ENCODE assay signal across 21 cellular contexts in the genomic region with DNA sequence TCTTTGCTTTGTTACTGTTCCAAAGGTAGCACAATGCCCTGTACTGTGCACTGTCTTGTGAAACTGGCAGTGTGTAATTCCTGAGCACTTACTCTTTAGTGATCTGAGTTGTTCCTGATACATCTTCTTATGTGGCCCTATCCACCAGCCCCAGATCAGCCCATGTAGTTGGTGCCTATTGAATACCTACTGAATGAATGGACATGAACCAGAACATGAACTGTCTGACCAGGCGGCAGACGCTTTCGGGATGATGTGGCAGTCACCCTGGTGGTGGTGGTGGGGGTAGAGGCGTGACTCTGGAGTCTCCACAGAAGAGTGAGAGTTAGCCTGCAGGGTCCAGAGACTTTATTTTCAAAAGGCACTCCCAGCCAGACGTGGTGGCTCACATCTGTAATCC. TPM values are rescaled to one million over a fixed set of nuclear protein-coding genes. Genes with fewer than 3 reads are reported as not detected.
DNase-seq lines count a peak whose midpoint lies in the region; ATAC-seq and TF ChIP-seq lines count a peak whose summit lies in the region.
"Had no signal": no experiment of that assay in that cellular context is flagged by ENCODE, and none has a peak within 500 bp of the region (broad histone marks: within the 10 kb centered on the region; RNA-seq: fewer than 3 reads in every experiment).

No MANE protein-coding gene starts in this region.

- no peak overlapping the region for H3K27ac Mint-ChIP-seq in MCF 10A (ENCODE audit: low read depth, unreplicated experiment)
- H3K27ac Mint-ChIP-seq: CD4-positive, CD25-positive, alpha-beta regulatory T cell; T-cell had no signal

- H3K14ac ChIP-seq in trophoblast cell (ENCODE audit: low read length): no peak overlapping the region

- H2AK5ac ChIP-seq in trophoblast cell (ENCODE audit: low read length): no peak overlapping the region

- peaks cover 15% of the 10 kb centered on the region for H3K27me3 Mint-ChIP-seq in MCF 10A (ENCODE audit: insufficient read depth, unreplicated experiment)

- TF ChIP-seq CTCF in mammary epithelial cell (conservative IDR thresholded peaks at IDR 0.05 in 1 of 2, IDR thresholded peaks at IDR 0.05 in 1 of 2; ENCODE audit: extremely low read depth in 1 of 2, insufficient read depth in 1 of 2, low read depth in 1 of 2, low read length in 2 of 2) (no peak), MCF 10A (IDR thresholded peaks at IDR 0.05; ENCODE audit: unreplicated experiment) (no peak), GM12865 (IDR thresholded peaks at IDR 0.05; ENCODE audit: insufficient read depth, low read depth, low read length, missing control alignments) (no peak), RWPE2 (IDR thresholded peaks at IDR 0.05; ENCODE audit: poor library complexity, severe bottlenecking) (no peak)

- H3K79me2 ChIP-seq in mammary epithelial cell (ENCODE audit: insufficient read depth, low read length) (no peaks in the 10 kb centered on the region), trophoblast cell (ENCODE audit: control insufficient read depth, insufficient read depth, low read length, poor library complexity) (no peaks in the 10 kb centered on the region)

- no peak overlapping the region for H3K4me2 ChIP-seq in mammary epithelial cell (ENCODE audit: insufficient read depth, low read depth, low read length)
- H3K4me2 ChIP-seq in trophoblast cell (ENCODE audit: low read length): no peak overlapping the region

- no peak overlapping the region for H2BK5ac ChIP-seq in trophoblast cell (ENCODE audit: low read depth, low read length, poor library complexity)

- intact Hi-C loops in mammary epithelial cell (cut with micrococcal nuclease) (no loop called here), MCF 10A (cut with micrococcal nuclease) (no loop called here)

- H3K9me3 ChIP-seq in mammary epithelial cell (replicated peaks; ENCODE audit: insufficient read depth, low read length) (no peaks in the 10 kb centered on the region), RWPE2 (ENCODE audit: severe bottlenecking) (no peaks in the 10 kb centered on the region), trophoblast cell (ENCODE audit: insufficient read depth, low read depth, low read length) (no peaks in the 10 kb centered on the region)
- H3K9me3 ChIP-seq: Peyer's patch, SJCRH30 had no signal

- H2BK120ac ChIP-seq in trophoblast cell (ENCODE audit: insufficient read depth, low read length, poor library complexity): no peak overlapping the region

- H3K27ac ChIP-seq in mammary epithelial cell (ENCODE audit: insufficient read depth, low read depth, low read length) (no peak overlapping the region), RWPE2 (ENCODE audit: poor library complexity, severe bottlenecking) (no peak overlapping the region), trophoblast cell (ENCODE audit: low read depth, low read length) (no peak overlapping the region)
- H3K27ac ChIP-seq: Peyer's patch, SJCRH30 had no signal

- H3K27me3 ChIP-seq in mammary epithelial cell (ENCODE audit: insufficient read depth, low read length) (no peaks in the 10 kb centered on the region), RWPE2 (ENCODE audit: insufficient read depth, poor library complexity, severe bottlenecking) (no peaks in the 10 kb centered on the region), trophoblast cell (ENCODE audit: insufficient read depth, low read length) (no peaks in the 10 kb centered on the region)
- H3K27me3 ChIP-seq: Peyer's patch, SJCRH30 had no signal

- CTCF ChIA-PET in mammary epithelial cell (lab: Charles Lee; ENCODE audit: low non-redundant PET): no interaction called here
- CTCF ChIA-PET in MCF 10A (lab: Yijun Ruan, JAX): no interaction called here

- H3K4me3 ChIP-seq in mammary epithelial cell (replicated peaks in 1 of 3; ENCODE audit: insufficient read depth in 1 of 3, low read depth in 2 of 3, low read length in 3 of 3) (no peak overlapping the region), GM12865 (ENCODE audit: low read depth, low read length) (no peak overlapping the region), RWPE2 (ENCODE audit: severe bottlenecking) (no peak overlapping the region), trophoblast cell (ENCODE audit: low read depth, low read length) (no peak overlapping the region)
- H3K4me3 ChIP-seq: Peyer's patch, SJCRH30 had no signal

- H3K4me1 Mint-ChIP-seq in MCF 10A (ENCODE audit: insufficient read depth, unreplicated experiment): peaks cover 6% of the 10 kb centered on the region
- H3K4me1 Mint-ChIP-seq: T-cell had no signal

- H3K9ac ChIP-seq in mammary epithelial cell (ENCODE audit: insufficient read depth, low read length) (no peak overlapping the region), trophoblast cell (ENCODE audit: low read length) (no peak overlapping the region)

- H2BK12ac ChIP-seq in trophoblast cell (ENCODE audit: low read length): no peak overlapping the region

- no peak overlapping the region for H4K12ac ChIP-seq in trophoblast cell (ENCODE audit: low read depth, low read length)

- H3K4ac ChIP-seq in trophoblast cell (ENCODE audit: low read depth, low read length): no peak overlapping the region

- no peaks in the 10 kb centered on the region for H3K4me1 ChIP-seq in mammary epithelial cell (ENCODE audit: insufficient read depth, low read length)
- no peaks in the 10 kb centered on the region for H3K4me1 ChIP-seq in RWPE2 (ENCODE audit: insufficient read depth, poor library complexity, severe bottlenecking)
- H3K4me1 ChIP-seq in trophoblast cell (ENCODE audit: control insufficient read depth in 1 of 2, insufficient read depth in 2 of 2, low read length in 2 of 2): peaks cover 0 to 2% of the 10 kb centered on the region in 2 experiments
- H3K4me1 ChIP-seq: Peyer's patch, SJCRH30 had no signal

- in situ Hi-C loops in mammary epithelial cell (cut with MboI; ENCODE audit: low sequenced_read_pairs in 2 of 2): no loop called here

- no peak overlapping the region for H4K91ac ChIP-seq in trophoblast cell (ENCODE audit: low read depth, low read length)

- ATAC-seq in RWPE2 (ENCODE audit: low read depth) (peak; percentile 46; the same call in 2 of the 3 replicates), HG02610 (IDR thresholded peaks at IDR 0.05; ENCODE audit: unreplicated experiment) (no peak)
- ATAC-seq: T-cell had no signal

- no peak overlapping the region for H3K23ac ChIP-seq in trophoblast cell (ENCODE audit: low read length)

- no peaks in the 10 kb centered on the region for H3K36me3 Mint-ChIP-seq in MCF 10A (ENCODE audit: insufficient read depth, unreplicated experiment)
- H3K36me3 Mint-ChIP-seq: CD4-positive, CD25-positive, alpha-beta regulatory T cell; T-cell had no signal

- H3K36me3 ChIP-seq in mammary epithelial cell (ENCODE audit: insufficient read depth, low read length) (no peaks in the 10 kb centered on the region), RWPE2 (ENCODE audit: low read depth) (no peaks in the 10 kb centered on the region), trophoblast cell (ENCODE audit: control insufficient read depth in 1 of 2, insufficient read depth in 2 of 2, low read length in 2 of 2) (no peaks in the 10 kb centered on the region)
- H3K36me3 ChIP-seq: Peyer's patch, SJCRH30 had no signal

- H3K79me1 ChIP-seq in trophoblast cell (ENCODE audit: low read length): no peaks in the 10 kb centered on the region

- no peaks in the 10 kb centered on the region for H4K20me1 ChIP-seq in mammary epithelial cell (ENCODE audit: insufficient read depth, low read length)

- H3K4me3 Mint-ChIP-seq in MCF 10A (ENCODE audit: unreplicated experiment): no peak overlapping the region
- H3K4me3 Mint-ChIP-seq: CD4-positive, CD25-positive, alpha-beta regulatory T cell; T-cell had no signal

- H2AFZ ChIP-seq in mammary epithelial cell (ENCODE audit: low read depth, low read length) (no peak overlapping the region), trophoblast cell (ENCODE audit: insufficient read depth, low read length, poor library complexity) (no peak overlapping the region)

- POLR2A ChIA-PET in MCF 10A (lab: Yijun Ruan, JAX): no interaction called here

- H4K8ac ChIP-seq in trophoblast cell (ENCODE audit: low read depth, low read length): no peak overlapping the region

- 62% methylated on average over 5 of the region's 5 CpGs for WGBS in mammary epithelial cell (ENCODE audit: low coverage, missing lambda C conversion rate)
- WGBS in trophoblast cell (ENCODE audit: extremely low coverage, insufficient coverage, insufficient read length): no CpG with 5 or more reads among the region's 5 CpGs

- BruUV-seq in mammary epithelial cell (replicated peaks; lab: Mats Ljungman, UMichigan) (no TSS peak), MCF 10A (replicated peaks; lab: Mats Ljungman, UMichigan) (no TSS peak)

- H3K9me3 Mint-ChIP-seq in MCF 10A (ENCODE audit: unreplicated experiment): no peaks in the 10 kb centered on the region
- H3K9me3 Mint-ChIP-seq: CD4-positive, CD25-positive, alpha-beta regulatory T cell; T-cell had no signal

- peak; percentile 63 for DNase-seq in mammary epithelial cell
- no peak for DNase-seq in MCF 10A (ENCODE audit: unreplicated experiment)
- DNase-seq in GM12865 (ENCODE audit: low read depth): peak; percentile 28
- no peak for DNase-seq in RWPE2 (ENCODE audit: low spot score)
- peak; percentile 85 to 91 for DNase-seq in trophoblast cell
- DNase-seq in medulla oblongata (ENCODE audit: extremely low spot score): no peak
- no peak for DNase-seq in NCI-H69 (lab: John Stamatoyannopoulos, UW)
- DNase-seq: CD4-positive, CD25-positive, alpha-beta regulatory T cell; COR-L47; DMS79; KG1; NCI-H1105; NCI-H2081; NCI-H2171; NCI-H345; NCI-H524; NCI-H82; Peyer's patch; SJCRH30; T-cell had no signal

- no peak overlapping the region for H3K18ac ChIP-seq in trophoblast cell (ENCODE audit: low read length)

- dilution Hi-C loops in mammary epithelial cell (cut with HindIII; ENCODE audit: low sequenced_read_pairs): no loop called here

RNA-seq across cellular contexts. Expression of gene PAPOLA, which starts 46.6 kb away (rescaled TPM):
- total RNA-seq in mammary epithelial cell: 100 to 1,000 TPM; 117 to 152 TPM
- 97.4 TPM for polyA plus RNA-seq in mammary epithelial cell
- 89.9 TPM for polyA minus RNA-seq in mammary epithelial cell
- total RNA-seq in MCF 10A (2022): 194 TPM in 2 replicates
- 521 and 554 TPM in 2 replicates for polyA plus RNA-seq in trophoblast cell (2013)

Comparison
In these comparisons a context has a peak if more than half of its experiments do, and no peak if none do; other contexts are left out.
1. DNase-seq: peak in mammary epithelial cell (single experiment), GM12865 (single experiment) and trophoblast cell (2 of 2); none in MCF 10A (single experiment), RWPE2 (single experiment), medulla oblongata (single experiment) and NCI-H69 (single experiment).